Comparison of ENCODE assay signal across 14 cellular contexts in the genomic region with DNA sequence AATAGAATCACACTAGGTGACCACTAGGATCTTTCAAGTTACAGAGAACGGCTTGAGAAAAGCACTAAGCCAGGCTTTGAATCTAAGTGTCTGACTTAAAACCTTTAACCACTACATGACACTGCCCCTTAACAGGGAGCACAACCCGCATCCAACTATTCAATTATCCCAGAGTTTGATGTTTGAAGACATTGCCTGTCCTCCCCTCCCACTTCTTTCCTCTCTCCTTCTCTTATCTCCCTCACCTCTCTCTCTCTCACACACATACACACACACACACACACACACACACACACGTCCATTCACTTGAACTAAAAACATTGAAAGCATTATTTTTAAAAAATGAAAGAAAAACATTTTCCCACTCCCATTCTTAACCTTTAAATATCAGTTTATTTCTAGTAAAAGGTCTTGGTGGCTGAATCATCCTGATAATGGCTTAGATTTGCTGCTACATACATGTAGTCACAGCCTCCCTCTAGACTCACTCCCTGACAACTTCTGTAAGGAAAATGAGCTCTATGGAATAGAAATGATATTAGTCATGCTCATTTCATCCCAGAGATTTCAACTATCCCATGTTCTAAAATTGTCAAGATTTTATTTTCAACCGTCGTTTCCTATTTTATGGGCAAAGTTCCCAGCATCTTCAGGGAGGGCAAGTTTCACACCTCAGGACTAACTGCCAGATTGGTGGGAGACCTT.
DNase-seq lines count a peak whose midpoint lies in the region; ATAC-seq and TF ChIP-seq lines count a peak whose summit lies in the region.
"Had no signal": no experiment of that assay in that cellular context is flagged by ENCODE, and none has a peak within 500 bp of the region (broad histone marks: within the 10 kb centered on the region; RNA-seq: fewer than 3 reads in every experiment).

No MANE protein-coding gene starts in this region.

- H3K9me3 ChIP-seq in endocrine pancreas (ENCODE audit: control insufficient read depth, low read length) (no peaks in the 10 kb centered on the region), parathyroid adenoma (ENCODE audit: control insufficient read depth, low read length) (no peaks in the 10 kb centered on the region)
- H3K9me3 ChIP-seq: body of pancreas, esophagus squamous epithelium, ovary had no signal

- POLR2A ChIA-PET in GM10248 (lab: Yijun Ruan, JAX) = no interaction called here

- DNase-seq in GM04503 (ENCODE audit: low read depth) = peak; percentile 71
- peak; percentile 40 for DNase-seq in RKO (ENCODE audit: low spot score)
- no peak for DNase-seq in GM10248 (ENCODE audit: extremely low spot score)
- no peak for DNase-seq in cerebellar nuclear complex (lab: John Stamatoyannopoulos, UW)
- DNase-seq: body of pancreas; DMS79; esophagus squamous epithelium; NCI-H187; ovary; PC-9; stimulated activated naive CD4-positive, alpha-beta T cell treated with Interleukin-2 at 50 U/mL for 16 hours had no signal

- CTCF ChIA-PET in GM10248 (lab: Yijun Ruan, JAX) = interaction anchor here (1.6 kb wide), 1 partner anchor 21 kb away, joined by 3 read pairs; no protein-coding TSS in a partner anchor

- H3K79me2 ChIP-seq in parathyroid adenoma = no peaks in the 10 kb centered on the region

- H3K9ac ChIP-seq in endocrine pancreas (ENCODE audit: control insufficient read depth, insufficient read depth, low read length) (no peak overlapping the region), parathyroid adenoma (no peak overlapping the region)

- H3K36me3 ChIP-seq in endocrine pancreas (ENCODE audit: control insufficient read depth, insufficient read depth, low read length) = no peaks in the 10 kb centered on the region
- no peaks in the 10 kb centered on the region for H3K36me3 ChIP-seq in parathyroid adenoma (ENCODE audit: control insufficient read depth, insufficient read depth, low read length)
- H3K36me3 ChIP-seq: esophagus squamous epithelium, ovary had no signal

- no peaks in the 10 kb centered on the region for H3K4me1 ChIP-seq in endocrine pancreas (ENCODE audit: control insufficient read depth, insufficient read depth, low read length)
- H3K4me1 ChIP-seq in parathyroid adenoma = no peaks in the 10 kb centered on the region
- H3K4me1 ChIP-seq: body of pancreas had no signal

- H3K4me2 ChIP-seq in parathyroid adenoma (ENCODE audit: low read length) = no peak overlapping the region
- H3K4me2 ChIP-seq: PC-9 had no signal

- no peak for ATAC-seq in GM21381 (IDR thresholded peaks at IDR 0.05; ENCODE audit: unreplicated experiment)
- ATAC-seq: body of pancreas had no signal

- no peak overlapping the region for H3K27ac ChIP-seq in parathyroid adenoma
- H3K27ac ChIP-seq: body of pancreas, esophagus squamous epithelium, ovary, PC-9 had no signal

- TF ChIP-seq CTCF in parathyroid adenoma (IDR thresholded peaks at IDR 0.05) = no peak
- no peak for TF ChIP-seq CTCF in GM10248 (IDR thresholded peaks at IDR 0.05; ENCODE audit: control extremely low read depth, extremely low read depth, low read depth, missing control alignments)

- H3K4me3 ChIP-seq in endocrine pancreas (ENCODE audit: control insufficient read depth, insufficient read depth, low read length) (peak overlapping the region; percentile 22), parathyroid adenoma (ENCODE audit: low read depth, low read length) (no peak overlapping the region)
- H3K4me3 ChIP-seq: body of pancreas, esophagus squamous epithelium, ovary, PC-9 had no signal

- H3K27me3 ChIP-seq in endocrine pancreas (ENCODE audit: control insufficient read depth, insufficient read depth, low read length) (no peaks in the 10 kb centered on the region), parathyroid adenoma (ENCODE audit: control insufficient read depth, insufficient read depth, low read length) (no peaks in the 10 kb centered on the region)
- H3K27me3 ChIP-seq: body of pancreas, ovary had no signal

- peak overlapping the region; percentile 22 for H2AFZ ChIP-seq in parathyroid adenoma
- H2AFZ ChIP-seq: PC-9 had no signal

Comparison
In these comparisons a context has a peak if more than half of its experiments do, and no peak if none do; other contexts are left out.
1. DNase-seq: peak in GM04503 (single experiment) and RKO (single experiment); none in GM10248 (single experiment) and cerebellar nuclear complex (0 of 2).